ENCODE assay signal across 12 cellular contexts in the genomic region with DNA sequence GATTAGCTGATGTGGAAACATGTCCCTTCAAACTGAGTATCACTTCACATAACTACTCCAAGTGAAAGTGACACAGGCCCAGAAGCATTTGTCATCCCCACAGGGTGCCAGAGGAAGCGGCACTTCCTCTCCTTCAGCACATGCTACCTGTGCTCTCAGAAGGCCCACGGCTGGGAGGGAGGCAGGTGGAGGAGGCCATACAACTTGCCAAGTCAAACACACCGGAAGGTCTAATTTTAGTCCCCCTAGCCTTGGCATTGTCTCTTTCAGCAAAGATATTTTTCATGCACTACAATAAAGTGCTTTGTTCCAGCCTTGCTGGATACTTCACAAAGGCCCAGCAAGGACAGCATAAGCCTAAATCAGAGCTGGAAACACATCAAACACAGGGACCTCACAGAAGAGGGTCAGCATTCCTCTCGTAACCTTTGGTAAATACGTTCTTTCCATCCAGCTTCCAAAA. TPM values are rescaled to one million over a fixed set of nuclear protein-coding genes. Genes with fewer than 3 reads are reported as not detected.
DNase-seq lines count a peak whose midpoint lies in the region; ATAC-seq and TF ChIP-seq lines count a peak whose summit lies in the region.
"Had no signal": no experiment of that assay in that cellular context is flagged by ENCODE, and none has a peak within 500 bp of the region (broad histone marks: within the 10 kb centered on the region; RNA-seq: fewer than 3 reads in every experiment).

No MANE protein-coding gene starts in this region.

- H3K4me1 ChIP-seq in esophagus squamous epithelium = peaks cover 0 to 86% (median 10%) of the 10 kb centered on the region in 3 donors

- H3K4me1 Mint-ChIP-seq in activated T-helper 1 cell treated with anti-CD3 and anti-CD28 coated beads, Interleukin-12 subunit alpha, Interleukin-12 subunit beta, Interleukin-2, Interleukin-4 antibody, amounts not matched to agents 30 ng/mL and 10 ng/mL and 1 ng/mL, durations not matched to agents 14 hours and 24 hours and 36 hours (ENCODE audit: low read depth) = peaks cover 14% of the 10 kb centered on the region

- peak overlapping the region; percentile 73 to 91 (median 84) for H3K27ac ChIP-seq in esophagus squamous epithelium
- H3K27ac ChIP-seq: WERI-Rb-1 had no signal

- POLR2A ChIA-PET in GM10248 (lab: Yijun Ruan, JAX) = no interaction called here

- H3K4me3 ChIP-seq in esophagus squamous epithelium = no peak overlapping the region

- no peak overlapping the region for H3K4me3 Mint-ChIP-seq in activated T-helper 1 cell treated with anti-CD3 and anti-CD28 coated beads, Interleukin-12 subunit alpha, Interleukin-12 subunit beta, Interleukin-2, Interleukin-4 antibody, amounts not matched to agents 30 ng/mL and 10 ng/mL and 1 ng/mL, durations not matched to agents 14 hours and 24 hours and 36 hours
- H3K4me3 Mint-ChIP-seq: activated naive CD4-positive, alpha-beta T cell treated with anti-CD3 and anti-CD28 coated beads, Interleukin-2, amount 10 ng/mL, durations not matched to agents 7 days and 5 days; effector memory CD8-positive, alpha-beta T cell had no signal

- H3K27ac Mint-ChIP-seq in activated T-helper 1 cell treated with anti-CD3 and anti-CD28 coated beads, Interleukin-12 subunit alpha, Interleukin-12 subunit beta, Interleukin-2, Interleukin-4 antibody, amounts not matched to agents 30 ng/mL and 10 ng/mL and 1 ng/mL, durations not matched to agents 14 hours and 24 hours and 36 hours = no peak overlapping the region
- H3K27ac Mint-ChIP-seq: activated naive CD4-positive, alpha-beta T cell treated with anti-CD3 and anti-CD28 coated beads, Interleukin-2, amount 10 ng/mL, durations not matched to agents 7 days and 5 days; effector memory CD8-positive, alpha-beta T cell had no signal

- TF ChIP-seq POLR2A in esophagus squamous epithelium (IDR thresholded peaks at IDR 0.05) = no peak

- CTCF ChIA-PET in GM10248 (lab: Yijun Ruan, JAX) = interaction anchor here (1.3 kb wide), 1 partner anchor 15 kb away, joined by 4 read pairs; no protein-coding TSS in a partner anchor

- intact Hi-C loops in esophagus squamous epithelium (cut with DNase I) = no loop called here
- intact Hi-C loops in activated T-helper 1 cell treated with anti-CD3 and anti-CD28 coated beads, Interleukin-12 subunit alpha, Interleukin-12 subunit beta, Interleukin-2, Interleukin-4 antibody, amounts not matched to agents 30 ng/mL and 10 ng/mL and 1 ng/mL, durations not matched to agents 14 hours and 24 hours and 36 hours (cut with micrococcal nuclease) = no loop called here

- DNase-seq in GM10248 (ENCODE audit: extremely low spot score) (peak; percentile 20), esophagus squamous epithelium (lab: John Stamatoyannopoulos, UW) (no peak), NCI-H2227 (lab: John Stamatoyannopoulos, UW; ENCODE audit: unreplicated experiment) (no peak), NCI-H2029 (lab: John Stamatoyannopoulos, UW) (no peak), NCI-H1105 (lab: John Stamatoyannopoulos, UW) (no peak)
- no peak for DNase-seq in activated T-helper 1 cell treated with anti-CD3 and anti-CD28 coated beads, Interleukin-12 subunit alpha, Interleukin-12 subunit beta, Interleukin-2, Interleukin-4 antibody, amounts not matched to agents 30 ng/mL and 10 ng/mL and 1 ng/mL, durations not matched to agents 14 hours and 24 hours and 36 hours (ENCODE audit: low spot score)
- DNase-seq: activated naive CD4-positive, alpha-beta T cell treated with anti-CD3 and anti-CD28 coated beads, Interleukin-2, amount 10 ng/mL, durations not matched to agents 7 days and 5 days; effector memory CD8-positive, alpha-beta T cell; PC-3; WERI-Rb-1 had no signal

- TF ChIP-seq CTCF in GM10248 (IDR thresholded peaks at IDR 0.05; ENCODE audit: control extremely low read depth, extremely low read depth, low read depth, missing control alignments) = no peak
- no peak for TF ChIP-seq CTCF in esophagus squamous epithelium (IDR thresholded peaks at IDR 0.05)

- H3K27me3 ChIP-seq in esophagus squamous epithelium = no peaks in the 10 kb centered on the region

- peaks cover 2% of the 10 kb centered on the region for H3K27me3 Mint-ChIP-seq in activated T-helper 1 cell treated with anti-CD3 and anti-CD28 coated beads, Interleukin-12 subunit alpha, Interleukin-12 subunit beta, Interleukin-2, Interleukin-4 antibody, amounts not matched to agents 30 ng/mL and 10 ng/mL and 1 ng/mL, durations not matched to agents 14 hours and 24 hours and 36 hours (ENCODE audit: insufficient read depth)
- H3K27me3 Mint-ChIP-seq: effector memory CD8-positive, alpha-beta T cell had no signal

- no peaks in the 10 kb centered on the region for H3K36me3 Mint-ChIP-seq in activated T-helper 1 cell treated with anti-CD3 and anti-CD28 coated beads, Interleukin-12 subunit alpha, Interleukin-12 subunit beta, Interleukin-2, Interleukin-4 antibody, amounts not matched to agents 30 ng/mL and 10 ng/mL and 1 ng/mL, durations not matched to agents 14 hours and 24 hours and 36 hours (ENCODE audit: low read depth)
- H3K36me3 Mint-ChIP-seq: activated naive CD4-positive, alpha-beta T cell treated with anti-CD3 and anti-CD28 coated beads, Interleukin-2, amount 10 ng/mL, durations not matched to agents 7 days and 5 days had no signal

- ATAC-seq in GM21423 (IDR thresholded peaks at IDR 0.05; ENCODE audit: unreplicated experiment) (peak; percentile 72), HG03442 (IDR thresholded peaks at IDR 0.05; ENCODE audit: unreplicated experiment) (peak; percentile 77)
- ATAC-seq: effector memory CD8-positive, alpha-beta T cell; PC-3 had no signal

- no peaks in the 10 kb centered on the region for H3K36me3 ChIP-seq in esophagus squamous epithelium
- H3K36me3 ChIP-seq: WERI-Rb-1 had no signal

- H3K9me3 Mint-ChIP-seq in activated T-helper 1 cell treated with anti-CD3 and anti-CD28 coated beads, Interleukin-12 subunit alpha, Interleukin-12 subunit beta, Interleukin-2, Interleukin-4 antibody, amounts not matched to agents 30 ng/mL and 10 ng/mL and 1 ng/mL, durations not matched to agents 14 hours and 24 hours and 36 hours = no peaks in the 10 kb centered on the region
- H3K9me3 Mint-ChIP-seq: activated naive CD4-positive, alpha-beta T cell treated with anti-CD3 and anti-CD28 coated beads, Interleukin-2, amount 10 ng/mL, durations not matched to agents 7 days and 5 days had no signal

- no peaks in the 10 kb centered on the region for H3K9me3 ChIP-seq in esophagus squamous epithelium

- 43 to 61% methylated on average over 5 of the region's 5 CpGs for WGBS in esophagus squamous epithelium, 2 donors

RNA-seq across cellular contexts. Expression of gene VSNL1, which starts 38.0 kb away (rescaled TPM):
- 10 to 100 TPM; 39.1 to 88.3 (median 51.0) TPM for total RNA-seq in esophagus squamous epithelium
- total RNA-seq in activated T-helper 1 cell treated with anti-CD3 and anti-CD28 coated beads, Interleukin-12 subunit alpha, Interleukin-12 subunit beta, Interleukin-2, Interleukin-4 antibody, amounts not matched to agents 30 ng/mL and 10 ng/mL and 1 ng/mL, durations not matched to agents 14 hours and 24 hours and 36 hours = not detected in 2 replicates
- total RNA-seq: PC-3 had no signal

Comparison
In these comparisons a context has a peak if more than half of its experiments do, and no peak if none do; other contexts are left out.
1. RNA of gene VSNL1, which starts 38.0 kb away (total RNA-seq): 39.1 to 88.3 TPM in esophagus squamous epithelium; not detected in activated T-helper 1 cell treated with anti-CD3 and anti-CD28 coated beads, Interleukin-12 subunit alpha, Interleukin-12 subunit beta, Interleukin-2, Interleukin-4 antibody, amounts not matched to agents 30 ng/mL and 10 ng/mL and 1 ng/mL, durations not matched to agents 14 hours and 24 hours and 36 hours; every median in the first group is over 10 times any median in the second.